27 cellular contexts compared by ENCODE assay signal in the genomic region with DNA sequence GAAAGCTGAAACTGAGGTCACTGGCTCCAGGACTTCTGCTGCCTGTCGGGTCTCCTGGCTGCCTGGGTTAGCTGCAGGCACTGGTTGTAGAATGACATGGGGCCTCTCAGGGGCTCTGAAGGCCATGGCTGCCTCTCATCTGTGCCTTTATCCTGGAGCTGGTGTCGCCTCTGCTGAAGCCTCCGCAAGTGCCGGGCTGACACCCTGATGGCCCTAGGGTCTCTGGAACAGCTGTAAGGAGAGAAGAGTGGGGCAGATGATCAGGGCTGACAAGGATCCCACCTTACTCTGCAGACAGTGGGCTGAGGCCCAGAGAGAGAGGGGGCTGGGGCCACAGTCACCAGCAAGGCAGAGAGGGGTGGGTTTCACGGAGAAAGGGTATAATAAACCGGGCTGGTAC. TPM values are rescaled to one million over a fixed set of nuclear protein-coding genes. Genes with fewer than 3 reads are reported as not detected.
"Had no signal": no experiment of that assay in that cellular context is flagged by ENCODE, and none has a peak within 500 bp of the region (broad histone marks: within the 10 kb centered on the region; RNA-seq: fewer than 3 reads in every experiment).

No MANE protein-coding gene starts in this region.

- DNase-seq: cerebellar nuclear complex; cortex of kidney; effector memory CD8-positive, alpha-beta T cell; erythroblast; esophagus squamous epithelium; foreskin melanocyte; mesenchymal stem cell; mucosa of descending colon; naive B cell; occipital lobe; ovary; stimulated activated CD4-positive, alpha-beta T cell treated with anti-CD3 and anti-CD28 coated beads, Interleukin-2, amount 100 ng/mL, for 24 hours; stimulated activated CD4-positive, alpha-beta T cell treated with anti-CD3 and anti-CD28 coated beads, Interleukin-4, amount 100 ng/mL, for 24 hours; upper lobe of right lung; uterus had no signal

- H3K27me3 ChIP-seq: ovary, upper lobe of right lung, uterus had no signal

- H3K4me1 ChIP-seq: tibial nerve, upper lobe of right lung, uterus had no signal

- H3K9me3 ChIP-seq: esophagus squamous epithelium, mucosa of descending colon, ovary, thoracic aorta, tibial nerve, upper lobe of right lung, uterus had no signal

- H3K27ac ChIP-seq: esophagus squamous epithelium, ovary, thoracic aorta, tibial nerve, upper lobe of right lung, uterus had no signal

- H3K36me3 Mint-ChIP-seq: naive B cell; natural killer cell treated with Interleukin-12 subunit alpha and Interleukin-12 subunit beta and Interleukin-15 and Interleukin-18, amount 100 ng/mL, for 72 hours; stimulated activated memory B cell treated with anti-CD40 and anti-IgM and Interleukin-4, amounts not matched to agents 10 μg/mL and 1 μg/mL and 100 μg/mL, for 72 hours had no signal

- H3K4me1 Mint-ChIP-seq: mesothelial cell of epicardium; naive B cell; stimulated activated memory B cell treated with anti-CD40 and anti-IgM and Interleukin-4, amounts not matched to agents 10 μg/mL and 1 μg/mL and 100 μg/mL, for 72 hours had no signal

- H3K27ac Mint-ChIP-seq: effector memory CD8-positive, alpha-beta T cell; mesothelial cell of epicardium; natural killer cell treated with Interleukin-12 subunit alpha and Interleukin-12 subunit beta and Interleukin-15 and Interleukin-18, amount 100 ng/mL, for 72 hours; progenitor cell of endocrine pancreas; stimulated activated memory B cell treated with anti-CD40 and anti-IgM and Interleukin-4, amounts not matched to agents 10 μg/mL and 1 μg/mL and 100 μg/mL, for 72 hours; stimulated activated naive CD8-positive, alpha-beta T cell treated with anti-CD3 and anti-CD28 coated beads, Interleukin-15, Interleukin-2, amounts not matched to agents 100 ng/mL and 50 ng/mL, for 24 hours had no signal

- H3K4me2 ChIP-seq: smooth muscle cell had no signal

- H3K36me3 ChIP-seq: ovary, thoracic aorta, upper lobe of right lung, uterus had no signal

- H3K4me3 Mint-ChIP-seq: effector memory CD8-positive, alpha-beta T cell; mesothelial cell of epicardium; naive B cell; natural killer cell treated with Interleukin-12 subunit alpha and Interleukin-12 subunit beta and Interleukin-15 and Interleukin-18, amount 100 ng/mL, for 72 hours; stimulated activated memory B cell treated with anti-CD40 and anti-IgM and Interleukin-4, amounts not matched to agents 10 μg/mL and 1 μg/mL and 100 μg/mL, for 72 hours; stimulated activated naive CD8-positive, alpha-beta T cell treated with anti-CD3 and anti-CD28 coated beads, Interleukin-15, Interleukin-2, amounts not matched to agents 100 ng/mL and 50 ng/mL, for 24 hours had no signal

- H3K4me3 ChIP-seq: esophagus squamous epithelium, lung, mucosa of descending colon, ovary, smooth muscle cell, thoracic aorta, tibial nerve, upper lobe of right lung, uterus had no signal

- H3K9me3 Mint-ChIP-seq: effector memory CD8-positive, alpha-beta T cell; mesothelial cell of epicardium; naive B cell; natural killer cell treated with Interleukin-12 subunit alpha and Interleukin-12 subunit beta and Interleukin-15 and Interleukin-18, amount 100 ng/mL, for 72 hours; stimulated activated memory B cell treated with anti-CD40 and anti-IgM and Interleukin-4, amounts not matched to agents 10 μg/mL and 1 μg/mL and 100 μg/mL, for 72 hours; stimulated activated naive CD8-positive, alpha-beta T cell treated with anti-CD3 and anti-CD28 coated beads, Interleukin-15, Interleukin-2, amounts not matched to agents 100 ng/mL and 50 ng/mL, for 24 hours had no signal

- H3K27me3 Mint-ChIP-seq: natural killer cell treated with Interleukin-12 subunit alpha and Interleukin-12 subunit beta and Interleukin-15 and Interleukin-18, amount 100 ng/mL, for 72 hours; stimulated activated naive CD8-positive, alpha-beta T cell treated with anti-CD3 and anti-CD28 coated beads, Interleukin-15, Interleukin-2, amounts not matched to agents 100 ng/mL and 50 ng/mL, for 24 hours had no signal

RNA-seq across cellular contexts. Expression of gene PLA2G3, which starts 4.6 kb away (rescaled TPM):
- total RNA-seq: left lobe of liver; liver; natural killer cell treated with Interleukin-12 subunit alpha and Interleukin-12 subunit beta and Interleukin-15 and Interleukin-18, amount 100 ng/mL, for 72 hours; occipital lobe; sciatic nerve; thoracic aorta; tibial nerve; uterus had no signal
- polyA plus RNA-seq: liver, ovary, smooth muscle cell had no signal
